ENCODE assay signal across 8 cellular contexts in the genomic region with DNA sequence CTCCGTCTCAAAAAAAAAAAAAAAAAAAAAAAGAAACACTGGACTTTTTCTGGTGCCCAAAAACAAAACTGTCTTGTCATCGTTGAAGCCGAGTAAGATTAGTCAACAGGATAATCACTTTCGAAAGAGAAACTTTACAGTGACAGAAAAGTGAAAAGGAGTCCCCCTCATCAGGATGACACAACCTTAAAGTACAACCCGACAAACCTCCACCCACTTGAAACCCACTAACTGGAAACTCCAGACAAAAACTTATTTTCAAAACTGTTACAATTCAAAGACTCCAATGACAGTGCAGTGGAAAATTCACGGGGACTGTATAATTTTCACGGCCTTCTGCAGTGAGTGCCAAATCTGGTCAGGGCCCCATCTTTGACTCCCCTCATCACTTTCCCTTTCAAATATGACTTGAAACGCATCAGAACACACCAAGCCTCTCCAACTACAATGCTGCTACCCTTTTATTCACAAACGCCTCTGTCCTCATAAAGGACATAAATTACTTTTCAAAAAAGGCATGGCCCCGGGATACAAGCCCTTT. TPM values are rescaled to one million over a fixed set of nuclear protein-coding genes. Genes with fewer than 3 reads are reported as not detected.
DNase-seq lines count a peak whose midpoint lies in the region; ATAC-seq and TF ChIP-seq lines count a peak whose summit lies in the region.

No MANE protein-coding gene starts in this region.

- no peak for TF ChIP-seq EP300 in sigmoid colon (IDR thresholded peaks at IDR 0.05)

- WGBS in sigmoid colon, 2 donors, result 12 to 23% methylated on average over 9 of the region's 10 CpGs

- DNase-seq in Caki2 (ENCODE audit: low read depth) (peak; percentile 64), glomerular visceral epithelial cell (ENCODE audit: extremely low spot score) (peak; percentile 41), sigmoid colon (no peak), NCI-H226 (no peak), NCI-H82 (lab: John Stamatoyannopoulos, UW) (no peak)
- peak; percentile 40 for DNase-seq in activated CD8-positive, alpha-beta memory T cell treated with anti-CD3 and anti-CD28 coated beads, Interleukin-2, amount 50 U/mL, for 4 hours

- intact Hi-C loops in sigmoid colon (cut with DNase I), result loop anchor here (2.0 to 5.0 kb wide), 3 partner anchors 51 to 198 kb away; a partner anchor contains a TSS

- H3K4me3 ChIP-seq in KMS-11 (IDR thresholded peaks at IDR 0.05; ENCODE audit: insufficient read depth, low read depth, low read length) (no peak overlapping the region), sigmoid colon (peak overlapping the region; percentile 94 to 99 (median 98))

- ATAC-seq in GM21529 (IDR thresholded peaks at IDR 0.05; ENCODE audit: unreplicated experiment), result peak; percentile 66

- no peaks in the 10 kb centered on the region for H4K20me1 ChIP-seq in KMS-11 (ENCODE audit: insufficient read depth)

- peaks cover 32% of the 10 kb centered on the region for H3K27me3 ChIP-seq in KMS-11 (ENCODE audit: insufficient read depth, low read depth)
- H3K27me3 ChIP-seq in sigmoid colon, result no peaks in the 10 kb centered on the region

- no peak for TF ChIP-seq POLR2A in sigmoid colon (IDR thresholded peaks at IDR 0.05)

- H3K79me2 ChIP-seq in KMS-11 (ENCODE audit: insufficient read depth, low read depth), result no peaks in the 10 kb centered on the region

- H3K9me3 ChIP-seq in sigmoid colon, result no peaks in the 10 kb centered on the region

- peak overlapping the region; percentile 98 for H3K4me2 ChIP-seq in KMS-11

- H3K27ac ChIP-seq in KMS-11, result no peak overlapping the region
- H3K27ac ChIP-seq in sigmoid colon, result peak overlapping the region; percentile 93 to 99 (median 98)

- H3K4me1 ChIP-seq in KMS-11 (ENCODE audit: low read depth, poor library complexity, severe bottlenecking) (peaks cover 38% of the 10 kb centered on the region), sigmoid colon (peaks cover 0 to 49% (median 33%) of the 10 kb centered on the region in 4 donors)

- in situ Hi-C loops in Caki2 (cut with HindIII; ENCODE audit: low pct_unique_long_range_greater_than_20kb, low sequenced_read_pairs), result no loop called here

- TF ChIP-seq CTCF in KMS-11 (conservative IDR thresholded peaks at IDR 0.05; ENCODE audit: low read depth, low read length) (no peak), sigmoid colon (IDR thresholded peaks at IDR 0.05) (no peak)

- no peak overlapping the region for H3K9ac ChIP-seq in KMS-11

- H2AFZ ChIP-seq in KMS-11 (ENCODE audit: low read depth), result peak overlapping the region; percentile 57; the same call in 1 of the 2 replicates

- H3K36me3 ChIP-seq in KMS-11 (ENCODE audit: insufficient read depth) (no peaks in the 10 kb centered on the region), sigmoid colon (no peaks in the 10 kb centered on the region)

RNA-seq across cellular contexts. Expression of a gene that starts 1.2 kb away (rescaled TPM):
- total RNA-seq in Caki2 (2014; rRNA removed; shearing (Covaris generic); ENCODE audit: low replicate concordance), result 84.6 and 105 TPM in 2 replicates
- total RNA-seq in sigmoid colon, result 100 to 1,000 TPM in 1 of 4 donors, 10 to 100 TPM in 3; 89.2 to 130 (median 95.1) TPM
- 10 to 100 TPM in 2 of 3 donors, 1 to 10 TPM in 1; 9.7 to 19.3 (median 19.2) TPM for polyA plus RNA-seq in sigmoid colon

RNA-seq across cellular contexts. Expression of a gene that starts 50.5 kb away (rescaled TPM):
- total RNA-seq in Caki2 (2014; rRNA removed; shearing (Covaris generic); ENCODE audit: low replicate concordance), result 50.6 and 52.8 TPM in 2 replicates
- 10 to 100 TPM; 20.3 to 22.2 (median 20.5) TPM for total RNA-seq in sigmoid colon
- 10 to 100 TPM in 1 of 3 donors, 1 to 10 TPM in 2; 6.5 to 20.8 (median 6.6) TPM for polyA plus RNA-seq in sigmoid colon

Comparison
In these comparisons a context has a peak if more than half of its experiments do, and no peak if none do; other contexts are left out.
1. DNase-seq: peak in Caki2 (single experiment), activated CD8-positive, alpha-beta memory T cell treated with anti-CD3 and anti-CD28 coated beads, Interleukin-2, amount 50 U/mL, for 4 hours (single experiment) and glomerular visceral epithelial cell (single experiment); none in sigmoid colon (single experiment), NCI-H226 (single experiment) and NCI-H82 (single experiment).